In genomic region chr2:177880278-177880677, GRCh38 we compare ENCODE assay signal across 21 cellular contexts.
DNase-seq lines count a peak whose midpoint lies in the region; ATAC-seq, FAIRE-seq and TF ChIP-seq lines count a peak whose summit lies in the region.
"Had no signal": no experiment of that assay in that cellular context is flagged by ENCODE, and none has a peak within 500 bp of the region (broad histone marks: within the 10 kb centered on the region; RNA-seq: fewer than 3 reads in every experiment).

No MANE protein-coding gene starts in this region.

- no peaks in the 10 kb centered on the region for H3K36me3 ChIP-seq in endodermal cell (ENCODE audit: control insufficient read depth, insufficient read depth, low read length)
- no peaks in the 10 kb centered on the region for H3K36me3 ChIP-seq in left ventricle myocardium inferior
- no peaks in the 10 kb centered on the region for H3K36me3 ChIP-seq in right lobe of liver
- H3K36me3 ChIP-seq: HAP-1 had no signal

- H3K27ac Mint-ChIP-seq in endodermal cell (no peak overlapping the region), chondrocyte (ENCODE audit: unreplicated experiment) (no peak overlapping the region)
- H3K27ac Mint-ChIP-seq: CD4-positive, alpha-beta memory T cell; HFFc6 had no signal

- peaks cover 10% of the 10 kb centered on the region for H3K27me3 Mint-ChIP-seq in endodermal cell (ENCODE audit: insufficient read depth)
- peaks cover 8% of the 10 kb centered on the region for H3K27me3 Mint-ChIP-seq in chondrocyte (ENCODE audit: low read depth)

- H3K9me3 ChIP-seq in endodermal cell (ENCODE audit: control insufficient read depth, low read length) (peaks cover 14% of the 10 kb centered on the region), left ventricle myocardium inferior (replicated peaks) (peaks cover 7% of the 10 kb centered on the region), right lobe of liver (no peaks in the 10 kb centered on the region)
- H3K9me3 ChIP-seq: HAP-1 had no signal

- 91 to 100% methylated on average over 2 of the region's 2 CpGs for WGBS in endodermal cell (ENCODE audit: insufficient coverage in 1 of 2, insufficient read length in 1 of 2), 2 experiments
- no CpG with 5 or more reads among the region's 2 CpGs for WGBS in right lobe of liver (ENCODE audit: insufficient coverage, low coverage, low lambda C conversion rate, missing lambda C conversion rate)

- H3K4me3 Mint-ChIP-seq in endodermal cell (no peak overlapping the region), chondrocyte (ENCODE audit: unreplicated experiment) (no peak overlapping the region)
- H3K4me3 Mint-ChIP-seq: CD4-positive, alpha-beta memory T cell; HFFc6 had no signal

- H3K9me3 Mint-ChIP-seq in endodermal cell = peaks cover 4% of the 10 kb centered on the region
- peaks cover 4% of the 10 kb centered on the region for H3K9me3 Mint-ChIP-seq in chondrocyte (ENCODE audit: low read depth)
- H3K9me3 Mint-ChIP-seq: HFFc6 had no signal

- TF ChIP-seq CTCF in endodermal cell (conservative IDR thresholded peaks at IDR 0.05) (no peak), left ventricle myocardium inferior (IDR thresholded peaks at IDR 0.05; ENCODE audit: borderline replicate concordance) (no peak), right lobe of liver (IDR thresholded peaks at IDR 0.05) (no peak), chondrocyte (IDR thresholded peaks at IDR 0.05) (no peak)

- H3K9ac ChIP-seq in endodermal cell (ENCODE audit: extremely low read depth, low read length, poor library complexity, severe bottlenecking) = no peak overlapping the region
- H3K9ac ChIP-seq: GM23248 had no signal

- intact Hi-C loops in left ventricle myocardium inferior (cut with micrococcal nuclease) = no loop called here
- intact Hi-C loops in left colon (cut with DNase I, micrococcal nuclease) = no loop called here
- intact Hi-C loops in right lobe of liver (cut with DNase I) = no loop called here

- TF ChIP-seq POLR2A in right lobe of liver (IDR thresholded peaks at IDR 0.05) (no peak), H54 (IDR thresholded peaks at IDR 0.05; ENCODE audit: low read depth, low read length) (no peak)

- no peak for DNase-seq in endodermal cell
- DNase-seq in left ventricle myocardium inferior = no peak
- DNase-seq in left colon = no peak
- no peak for DNase-seq in right lobe of liver
- DNase-seq in anterior cingulate cortex (lab: John Stamatoyannopoulos, UW) = no peak
- no peak for DNase-seq in H54 (ENCODE audit: insufficient read length, low spot score)
- no peak for DNase-seq in chondrocyte (ENCODE audit: low spot score)
- DNase-seq in stimulated activated CD4-positive, alpha-beta T cell treated with anti-CD3 and anti-CD28 coated beads, Interleukin-4, amount 100 ng/mL, for 24 hours = no peak
- DNase-seq: C1 segment of cervical spinal cord; Calu3; CD4-positive, alpha-beta memory T cell; COR-L47; DMS53; DMS79 treated with DMSO at 0.1 percent for 48 hours; GF-D8; GM23248; HFFc6 had no signal

- H3K36me3 Mint-ChIP-seq in endodermal cell (ENCODE audit: low read depth) = no peaks in the 10 kb centered on the region
- H3K36me3 Mint-ChIP-seq in chondrocyte (ENCODE audit: low read depth) = no peaks in the 10 kb centered on the region
- H3K36me3 Mint-ChIP-seq: CD4-positive, alpha-beta memory T cell had no signal

- no peak for FAIRE-seq in H54 (lab: Jason Lieb, UNC)
- FAIRE-seq: GM12891, GM18507, H1 had no signal

- H3K27me3 ChIP-seq in endodermal cell (ENCODE audit: control insufficient read depth, insufficient read depth, low read length, poor library complexity, severe bottlenecking) (no peaks in the 10 kb centered on the region), left ventricle myocardium inferior (ENCODE audit: low read depth) (no peaks in the 10 kb centered on the region), right lobe of liver (no peaks in the 10 kb centered on the region)

- ATAC-seq in left colon (peak; percentile 55), right lobe of liver (peak in 2 of 4 donors; percentile 12 to 52)

- H3K4me3 ChIP-seq in endodermal cell (ENCODE audit: low read length) = peak overlapping the region; percentile 2
- no peak overlapping the region for H3K4me3 ChIP-seq in left ventricle myocardium inferior
- H3K4me3 ChIP-seq in right lobe of liver = no peak overlapping the region
- H3K4me3 ChIP-seq: GM23248, HAP-1 had no signal

- H3K4me1 Mint-ChIP-seq in endodermal cell = peaks cover 6% of the 10 kb centered on the region
- peaks cover 4% of the 10 kb centered on the region for H3K4me1 Mint-ChIP-seq in chondrocyte (ENCODE audit: low read depth)
- H3K4me1 Mint-ChIP-seq: CD4-positive, alpha-beta memory T cell had no signal

- no peaks in the 10 kb centered on the region for H3K4me1 ChIP-seq in endodermal cell (ENCODE audit: control insufficient read depth, insufficient read depth, low read length)
- peaks cover 30% of the 10 kb centered on the region for H3K4me1 ChIP-seq in left ventricle myocardium inferior
- peaks cover 0 to 70% (median 17%) of the 10 kb centered on the region in 4 donors for H3K4me1 ChIP-seq in right lobe of liver
- H3K4me1 ChIP-seq: HAP-1 had no signal

- H3K27ac ChIP-seq in endodermal cell (ENCODE audit: low read depth, low read length) (no peak overlapping the region), left ventricle myocardium inferior (replicated peaks) (peak overlapping the region; percentile 71), right lobe of liver (peak overlapping the region; percentile 7 to 78 (median 72))
- H3K27ac ChIP-seq: GM23248 had no signal
